Comparison of ENCODE assay signal across 12 cellular contexts in genomic region chr21:41763398-41763931, GRCh38. TPM values are rescaled to one million over a fixed set of nuclear protein-coding genes. Genes with fewer than 3 reads are reported as not detected.
DNase-seq lines count a peak whose midpoint lies in the region; ATAC-seq and TF ChIP-seq lines count a peak whose summit lies in the region.
"Had no signal": no experiment of that assay in that cellular context is flagged by ENCODE, and none has a peak within 500 bp of the region (broad histone marks: within the 10 kb centered on the region; RNA-seq: fewer than 3 reads in every experiment).

No MANE protein-coding gene starts in this region.

- no peaks in the 10 kb centered on the region for H3K36me3 ChIP-seq in esophagus muscularis mucosa
- H3K36me3 ChIP-seq: uterus had no signal

- intact Hi-C loops in esophagus muscularis mucosa (cut with DNase I), result no loop called here

- TF ChIP-seq POLR2A in esophagus muscularis mucosa (IDR thresholded peaks at IDR 0.05; ENCODE audit: low read depth), result no peak

- TF ChIP-seq CTCF in epithelial cell of esophagus (IDR thresholded peaks at IDR 0.05; ENCODE audit: insufficient read depth, low read depth, low read length, missing control alignments), result no peak
- no peak for TF ChIP-seq CTCF in neural crest cell (conservative IDR thresholded peaks at IDR 0.05)
- TF ChIP-seq CTCF in esophagus muscularis mucosa (IDR thresholded peaks at IDR 0.05), result no peak

- peaks cover 46% of the 10 kb centered on the region for H3K4me1 Mint-ChIP-seq in neural crest cell

- 31% methylated on average over 21 of the region's 21 CpGs for WGBS in esophagus muscularis mucosa

- H3K4me1 ChIP-seq in esophagus muscularis mucosa, result peaks cover 28 to 47% (median 41%) of the 10 kb centered on the region in 4 donors

- H3K36me3 Mint-ChIP-seq in neural crest cell (ENCODE audit: low read depth), result no peaks in the 10 kb centered on the region
- H3K36me3 Mint-ChIP-seq: naive thymus-derived CD8-positive, alpha-beta T cell had no signal

- no peak overlapping the region for H3K27ac ChIP-seq in esophagus muscularis mucosa (replicated peaks in 1 of 4)
- H3K27ac ChIP-seq: uterus had no signal

- H3K9me3 Mint-ChIP-seq in neural crest cell, result no peaks in the 10 kb centered on the region

- no peaks in the 10 kb centered on the region for H3K9me3 ChIP-seq in esophagus muscularis mucosa
- H3K9me3 ChIP-seq: uterus had no signal

- no peak overlapping the region for H3K27ac Mint-ChIP-seq in neural crest cell (ENCODE audit: unreplicated experiment)

- H3K4me3 Mint-ChIP-seq in neural crest cell, result peak overlapping the region; percentile 0

- TF ChIP-seq EP300 in esophagus muscularis mucosa (IDR thresholded peaks at IDR 0.05), result no peak

- DNase-seq in DMS79 treated with DMSO at 0.1 percent for 48 hours (lab: John Stamatoyannopoulos, UW) (peak; percentile 71), NCI-H526 treated with DMSO at 0.1 percent for 48 hours (lab: John Stamatoyannopoulos, UW) (peak; percentile 34), epithelial cell of esophagus (ENCODE audit: low read depth) (peak; percentile 93), neural crest cell (ENCODE audit: low read depth, low spot score) (no peak), SKM-1 treated with dmso at 0.1 percent for 144 hours (lab: John Stamatoyannopoulos, UW; ENCODE audit: unreplicated experiment) (no peak), esophagus muscularis mucosa (ENCODE audit: extremely low spot score) (no peak)
- DNase-seq: activated CD4-positive, CD25-positive, alpha-beta regulatory T cell treated with anti-CD3 and anti-CD28 coated beads, Interleukin-2, amount 50 U/mL, for 72 hours; naive thymus-derived CD8-positive, alpha-beta T cell; NCI-H524 treated with DMSO at 0.1 percent for 48 hours; uterus had no signal

- peak overlapping the region; percentile 89 for H3K4me3 ChIP-seq in epithelial cell of esophagus (ENCODE audit: low read length)
- no peak overlapping the region for H3K4me3 ChIP-seq in esophagus muscularis mucosa
- H3K4me3 ChIP-seq: uterus had no signal

- peaks cover 14 to 98% (median 60%) of the 10 kb centered on the region in 4 donors for H3K27me3 ChIP-seq in esophagus muscularis mucosa

- ATAC-seq in activated CD4-positive, CD25-positive, alpha-beta regulatory T cell treated with anti-CD3 and anti-CD28 coated beads, Interleukin-2, amount 50 U/mL, for 24 hours, result no peak
- no peak for ATAC-seq in GM21390 (IDR thresholded peaks at IDR 0.05; ENCODE audit: unreplicated experiment)
- ATAC-seq: naive thymus-derived CD8-positive, alpha-beta T cell had no signal

- peaks cover 87% of the 10 kb centered on the region for H3K27me3 Mint-ChIP-seq in neural crest cell (ENCODE audit: low read depth)

RNA-seq across cellular contexts. Expression of gene RIPK4, which starts 3.4 kb away (rescaled TPM):
- total RNA-seq in neural crest cell (not detected in 2 replicates), esophagus muscularis mucosa (1 to 10 TPM in 2 of 4 donors, under 1 TPM in 2; 0.91 to 1.7 (median 1.1) TPM)

Comparison
In these comparisons a context has a peak if more than half of its experiments do, and no peak if none do; other contexts are left out.
1. DNase-seq: peak in DMS79 treated with DMSO at 0.1 percent for 48 hours (single experiment), NCI-H526 treated with DMSO at 0.1 percent for 48 hours (single experiment) and epithelial cell of esophagus (single experiment); none in neural crest cell (single experiment), SKM-1 treated with dmso at 0.1 percent for 144 hours (single experiment) and esophagus muscularis mucosa (single experiment).